Comparison of ENCODE assay signal across 8 cellular contexts in genomic region chr12:123712780-123713319, GRCh38. TPM values are rescaled to one million over a fixed set of nuclear protein-coding genes. Genes with fewer than 3 reads are reported as not detected.
DNase-seq lines count a peak whose midpoint lies in the region; ATAC-seq, FAIRE-seq and TF ChIP-seq lines count a peak whose summit lies in the region.

No MANE protein-coding gene starts in this region.

- H3K9me3 ChIP-seq in stomach = no peaks in the 10 kb centered on the region

- no peaks in the 10 kb centered on the region for H3K27me3 ChIP-seq in stomach

- no peak for TF ChIP-seq CTCF in stomach (IDR thresholded peaks at IDR 0.05)

- DNase-seq in activated naive CD4-positive, alpha-beta T cell treated with Interleukin-2 at 50 U/mL for 16 hours = peak; percentile 7
- DNase-seq in activated naive CD4-positive, alpha-beta T cell (lab: John Stamatoyannopoulos, UW) = no peak
- peak; percentile 62 for DNase-seq in activated CD8-positive, alpha-beta memory T cell treated with anti-CD3 and anti-CD28 coated beads, Interleukin-2, amount 50 U/mL, for 48 hours
- no peak for DNase-seq in stomach
- no peak for DNase-seq in RCC 7860 (ENCODE audit: low spot score)
- DNase-seq in Ammon's horn (ENCODE audit: low spot score) = no peak

- H3K4me1 ChIP-seq in stomach = peaks cover 20 to 38% (median 34%) of the 10 kb centered on the region in 4 donors

- 0 to 1% (median 0%) methylated on average over 13 to 26 of the region's 26 CpGs for WGBS in stomach, 5 donors

- no peak for ATAC-seq in HG03521 (IDR thresholded peaks at IDR 0.05; ENCODE audit: unreplicated experiment)

- peak overlapping the region; percentile 83 to 89 (median 87) for H3K27ac ChIP-seq in stomach

- H3K36me3 ChIP-seq in stomach = peaks cover 0 to 8% (median 4%) of the 10 kb centered on the region in 4 donors

- intact Hi-C loops in stomach (cut with DNase I; ENCODE audit: low total_unique reads) = no loop called here

- H3K4me3 ChIP-seq in iPS-11a (ENCODE audit: low read depth, low read length) = peak overlapping the region; percentile 94
- H3K4me3 ChIP-seq in stomach = peak overlapping the region; percentile 85 to 100 (median 100)

- no peak for FAIRE-seq in RCC 7860 (lab: Jason Lieb, UNC)

- no peak for TF ChIP-seq POLR2A in stomach (IDR thresholded peaks at IDR 0.05)

- no peak for TF ChIP-seq EP300 in stomach (IDR thresholded peaks at IDR 0.05)

RNA-seq across cellular contexts. Expression of gene ATP6V0A2, which starts 0.7 kb away (rescaled TPM):
- 10 to 100 TPM in 3 of 5 donors, 1 to 10 TPM in 2; 4.7 to 91.2 (median 46.5) TPM for total RNA-seq in stomach
- polyA plus RNA-seq in stomach = 1 to 10 TPM; 2.1 to 3.8 (median 3.3) TPM

RNA-seq across cellular contexts. Expression of gene TCTN2, which starts 41.9 kb away (rescaled TPM):
- 10 to 100 TPM in 3 of 5 donors, 1 to 10 TPM in 2; 1.2 to 24.1 (median 17.1) TPM for total RNA-seq in stomach
- 1 to 10 TPM; 2.1 to 2.8 (median 2.8) TPM for polyA plus RNA-seq in stomach

RNA-seq across cellular contexts. Expression of gene DNAH10, which starts 49.3 kb away (rescaled TPM):
- under 1 TPM in 2 of 5 donors, not detected in 3; under 0.01 to 0.92 TPM for total RNA-seq in stomach
- under 1 TPM; 0.03 to 0.25 (median 0.15) TPM for polyA plus RNA-seq in stomach

Comparison
In these comparisons a context has a peak if more than half of its experiments do, and no peak if none do; other contexts are left out.
1. DNase-seq: peak in activated naive CD4-positive, alpha-beta T cell treated with Interleukin-2 at 50 U/mL for 16 hours (single experiment) and activated CD8-positive, alpha-beta memory T cell treated with anti-CD3 and anti-CD28 coated beads, Interleukin-2, amount 50 U/mL, for 48 hours (single experiment); none in activated naive CD4-positive, alpha-beta T cell (0 of 4), stomach (single experiment), RCC 7860 (single experiment) and Ammon's horn (single experiment).